Comparison of ENCODE assay signal across 16 cellular contexts in genomic region chr3:183653209-183654064, GRCh38. TPM values are rescaled to one million over a fixed set of nuclear protein-coding genes. Genes with fewer than 3 reads are reported as not detected.
A peak's percentile ranks its signal among the peaks of the same experiment; 100 is the strongest.
DNase-seq lines count a peak whose midpoint lies in the region; ATAC-seq, FAIRE-seq and TF ChIP-seq lines count a peak whose summit lies in the region.
"Had no signal": no experiment of that assay in that cellular context is flagged by ENCODE, and none has a peak within 500 bp of the region (broad histone marks: within the 10 kb centered on the region; RNA-seq: fewer than 3 reads in every experiment).

No MANE protein-coding gene starts in this region.

- TF ChIP-seq CTCF in astrocyte (IDR thresholded peaks at IDR 0.05; ENCODE audit: insufficient read depth, low read depth, low read length), result no peak
- TF ChIP-seq CTCF in right lobe of liver (IDR thresholded peaks at IDR 0.05), result no peak
- TF ChIP-seq CTCF in SK-N-SH (IDR thresholded peaks at IDR 0.05), result no peak

- WGBS in right lobe of liver (ENCODE audit: insufficient coverage, low coverage, low lambda C conversion rate, missing lambda C conversion rate), result 76% methylated on average over 6 of the region's 6 CpGs
- WGBS in SK-N-SH (ENCODE audit: low lambda C conversion rate), result 76% methylated on average over 6 of the region's 6 CpGs

- peak; percentile 9 to 52 (median 35) for DNase-seq in NCI-H1417 (lab: John Stamatoyannopoulos, UW)
- DNase-seq in NCI-H1417 treated with DMSO at 0.1 percent for 48 hours (lab: John Stamatoyannopoulos, UW), result no peak
- DNase-seq in HT1080 (ENCODE audit: low read depth), result peak; percentile 48
- no peak for DNase-seq in astrocyte (ENCODE audit: low read depth)
- DNase-seq in right lobe of liver, result no peak
- no peak for DNase-seq in SK-N-SH
- DNase-seq in GOT3 (lab: John Stamatoyannopoulos, UW), result no peak
- no peak for DNase-seq in GM19239 (ENCODE audit: insufficient read length, low spot score)
- DNase-seq: activated naive CD8-positive, alpha-beta T cell treated with anti-CD3 and anti-CD28 coated beads, Interleukin-2, amount 50 U/mL, for 24 hours; immature natural killer cell; NCI-H510A; stimulated activated CD4-positive, alpha-beta T cell treated with anti-CD3 and anti-CD28 coated beads, Interleukin-2, amount 100 ng/mL, for 24 hours had no signal

- TF ChIP-seq RAD21 in SK-N-SH (IDR thresholded peaks at IDR 0.05; ENCODE audit: low read length), result no peak

- ATAC-seq in right lobe of liver, result peak; percentile 39 to 78 (median 56)
- ATAC-seq: activated naive CD8-positive, alpha-beta T cell treated with anti-CD3 and anti-CD28 coated beads, Interleukin-2, amount 50 U/mL, for 24 hours; Right ventricle myocardium inferior had no signal

- TF ChIP-seq POLR2A in right lobe of liver (IDR thresholded peaks at IDR 0.05), result no peak

- H4K20me1 ChIP-seq in astrocyte (ENCODE audit: insufficient read depth, low read length) (no peaks in the 10 kb centered on the region), SK-N-SH (ENCODE audit: insufficient read depth) (no peaks in the 10 kb centered on the region)

- H3K9me3 Mint-ChIP-seq in astrocyte (ENCODE audit: unreplicated experiment), result peaks cover 26% of the 10 kb centered on the region

- H3F3A ChIP-seq in SK-N-SH (replicated peaks; ENCODE audit: insufficient read depth), result peaks cover 5% of the 10 kb centered on the region

- H3K9me3 ChIP-seq in astrocyte (ENCODE audit: insufficient read depth, low read depth, low read length), result peaks cover 13% of the 10 kb centered on the region
- peaks cover 0 to 25% (median 6%) of the 10 kb centered on the region in 4 donors for H3K9me3 ChIP-seq in right lobe of liver
- peaks cover 23% of the 10 kb centered on the region for H3K9me3 ChIP-seq in SK-N-SH

- CTCF ChIA-PET in SK-N-SH (lab: Yijun Ruan, JAX), result no interaction called here

- H3K79me2 ChIP-seq in astrocyte (ENCODE audit: insufficient read depth, low read length), result no peaks in the 10 kb centered on the region
- H3K79me2 ChIP-seq in SK-N-SH (ENCODE audit: insufficient read depth), result no peaks in the 10 kb centered on the region

- POLR2A ChIA-PET in SK-N-SH (lab: Yijun Ruan, JAX), result no interaction called here

- H3K9me2 ChIP-seq in SK-N-SH, result no peaks in the 10 kb centered on the region

- intact Hi-C loops in right lobe of liver (cut with DNase I), result no loop called here

- FAIRE-seq in astrocyte (lab: Jason Lieb, UNC) (peak; percentile 50), GM19239 (lab: Jason Lieb, UNC) (no peak)

- H3K4me3 ChIP-seq in astrocyte (ENCODE audit: insufficient read depth, low read depth, low read length), result no peak overlapping the region
- H3K4me3 ChIP-seq in right lobe of liver, result no peak overlapping the region
- no peak overlapping the region; a peak in 1 of 4 replicates for H3K4me3 ChIP-seq in SK-N-SH (ENCODE audit: low read depth in 2 of 2, low read length in 1 of 2)
- H3K4me3 ChIP-seq: coronary artery had no signal

- no peaks in the 10 kb centered on the region for H3K27me3 Mint-ChIP-seq in astrocyte (ENCODE audit: low read depth, unreplicated experiment)
- H3K27me3 Mint-ChIP-seq: activated naive CD8-positive, alpha-beta T cell treated with anti-CD3 and anti-CD28 coated beads, Interleukin-2, amount 50 U/mL, for 24 hours; type B pancreatic cell had no signal

- no peak overlapping the region for H3K27ac ChIP-seq in astrocyte (ENCODE audit: low read depth, low read length)
- H3K27ac ChIP-seq in right lobe of liver, result peak overlapping the region in 1 of 3 donors; percentile 28
- H3K27ac ChIP-seq in SK-N-SH (ENCODE audit: low read depth in 2 of 2, low read length in 1 of 2), result no peak overlapping the region
- H3K27ac ChIP-seq: coronary artery, VCaP had no signal

- H3K9ac ChIP-seq in astrocyte (ENCODE audit: low read length), result no peak overlapping the region
- no peak overlapping the region for H3K9ac ChIP-seq in SK-N-SH

- H3K4me2 ChIP-seq in astrocyte (ENCODE audit: low read length) (no peak overlapping the region), SK-N-SH (no peak overlapping the region)

- no peak for TF ChIP-seq EP300 in SK-N-SH (IDR thresholded peaks at IDR 0.05; ENCODE audit: borderline replicate concordance in 1 of 2, low read depth in 1 of 2, low read length in 1 of 2)

- no peaks in the 10 kb centered on the region for H3K4me1 Mint-ChIP-seq in astrocyte (ENCODE audit: low read depth, unreplicated experiment)

- H3K4me3 Mint-ChIP-seq in astrocyte (ENCODE audit: unreplicated experiment), result no peak overlapping the region
- H3K4me3 Mint-ChIP-seq: activated naive CD8-positive, alpha-beta T cell treated with anti-CD3 and anti-CD28 coated beads, Interleukin-2, amount 50 U/mL, for 24 hours; type B pancreatic cell had no signal

- H3K27me3 ChIP-seq in astrocyte (ENCODE audit: insufficient read depth, low read length) (no peaks in the 10 kb centered on the region), right lobe of liver (no peaks in the 10 kb centered on the region), SK-N-SH (ENCODE audit: insufficient read depth) (no peaks in the 10 kb centered on the region)

- H3K36me3 ChIP-seq in astrocyte (ENCODE audit: insufficient read depth, low read length), result peaks cover 4% of the 10 kb centered on the region
- peaks cover 0 to 29% (median 17%) of the 10 kb centered on the region in 4 donors for H3K36me3 ChIP-seq in right lobe of liver
- peaks cover 35 to 38% of the 10 kb centered on the region in 2 experiments for H3K36me3 ChIP-seq in SK-N-SH (replicated peaks in 1 of 2; ENCODE audit: control insufficient read depth in 1 of 2, insufficient read depth in 2 of 2, low read length in 1 of 2)

- no peak overlapping the region for H2AFZ ChIP-seq in astrocyte (ENCODE audit: low read depth, low read length)
- no peak overlapping the region for H2AFZ ChIP-seq in SK-N-SH (ENCODE audit: low read depth)

- H3K36me3 Mint-ChIP-seq in astrocyte (ENCODE audit: low read depth, unreplicated experiment), result peaks cover 39% of the 10 kb centered on the region

- H3K27ac Mint-ChIP-seq in astrocyte (ENCODE audit: unreplicated experiment), result no peak overlapping the region
- H3K27ac Mint-ChIP-seq: activated naive CD8-positive, alpha-beta T cell treated with anti-CD3 and anti-CD28 coated beads, Interleukin-2, amount 50 U/mL, for 24 hours; type B pancreatic cell had no signal

- H3K4me1 ChIP-seq in astrocyte (ENCODE audit: insufficient read depth, low read length) (no peaks in the 10 kb centered on the region), right lobe of liver (no peaks in the 10 kb centered on the region), SK-N-SH (ENCODE audit: control insufficient read depth in 1 of 2, insufficient read depth in 2 of 2, low read depth in 1 of 2, low read length in 1 of 2) (no peaks in the 10 kb centered on the region)

TF ChIP-seq in SK-N-SH, 30 proteins besides CTCF, POLR2A, EP300 and RAD21 (continues in another document):
- TF ChIP-seq NRF1 (IDR thresholded peaks at IDR 0.05; ENCODE audit: low read depth, low read length) (no peak), PBX3 (IDR thresholded peaks at IDR 0.05) (no peak), USF1 (IDR thresholded peaks at IDR 0.05; ENCODE audit: borderline replicate concordance, low read depth) (no peak), TAF1 (IDR thresholded peaks at IDR 0.05; ENCODE audit: borderline replicate concordance, low read depth, low read length) (no peak), MAX (IDR thresholded peaks at IDR 0.05; ENCODE audit: low read depth) (no peak), MXI1 (IDR thresholded peaks at IDR 0.05; ENCODE audit: low read depth, low read length) (no peak), MEF2A (IDR thresholded peaks at IDR 0.05; ENCODE audit: borderline replicate concordance, low read depth) (no peak)

RNA-seq across cellular contexts. Expression of gene KLHL24, which starts 18.0 kb away (rescaled TPM):
- total RNA-seq in HT1080 (2014; rRNA removed; shearing (Covaris generic)), result 12.2 and 16.7 TPM in 2 replicates
- polyA plus RNA-seq in HT1080 (2015; cell fraction: cytosol; rRNA removed), result 16.8 and 24.8 TPM in 2 replicates
- 33.7 and 45.5 TPM in 2 replicates for polyA plus RNA-seq in HT1080 (2015; cell fraction: nucleus; rRNA removed)
- total RNA-seq in astrocyte, result 38.7 and 40.1 TPM in 2 replicates
- 10 to 100 TPM; 26.3 to 43.9 (median 32.0) TPM for total RNA-seq in right lobe of liver
- polyA plus RNA-seq in SK-N-SH (2012; rRNA removed), result 5.7 and 8.0 TPM in 2 replicates
- polyA plus RNA-seq in SK-N-SH (2012; cell fraction: cytosol; rRNA removed), result 6.1 and 7.3 TPM in 2 replicates
- polyA plus RNA-seq in SK-N-SH (2012; cell fraction: nucleus; rRNA removed), result 8.2 and 11.2 TPM in 2 replicates

RNA-seq across cellular contexts. Expression of gene YEATS2, which starts 44.2 kb away (rescaled TPM):
- total RNA-seq in HT1080 (2014; rRNA removed; shearing (Covaris generic)), result 37.4 and 44.4 TPM in 2 replicates
- 28.4 and 33.9 TPM in 2 replicates for polyA plus RNA-seq in HT1080 (2015; cell fraction: cytosol; rRNA removed)
- polyA plus RNA-seq in HT1080 (2015; cell fraction: nucleus; rRNA removed), result 61.7 and 68.8 TPM in 2 replicates
- total RNA-seq in astrocyte, result 39.9 and 45.3 TPM in 2 replicates
- 10 to 100 TPM in 1 of 6 experiments, 1 to 10 TPM in 5; 3.8 to 12.1 (median 7.3) TPM for total RNA-seq in right lobe of liver
- polyA plus RNA-seq in SK-N-SH (2012; rRNA removed), result 19.9 and 23.8 TPM in 2 replicates
- 13.0 and 15.8 TPM in 2 replicates for polyA plus RNA-seq in SK-N-SH (2012; cell fraction: cytosol; rRNA removed)
- polyA plus RNA-seq in SK-N-SH (2012; cell fraction: nucleus; rRNA removed), result 38.8 and 45.1 TPM in 2 replicates

Comparison
In these comparisons a context has a peak if more than half of its experiments do, and no peak if none do; other contexts are left out.
1. DNase-seq: peak in NCI-H1417 (3 of 3) and HT1080 (single experiment); none in NCI-H1417 treated with DMSO at 0.1 percent for 48 hours (single experiment), astrocyte (single experiment), right lobe of liver (0 of 3), SK-N-SH (single experiment), GOT3 (single experiment) and GM19239 (single experiment).